In genomic region chr10:129063877-129064276, GRCh38 we compare ENCODE assay signal across 16 cellular contexts.
DNase-seq lines count a peak whose midpoint lies in the region; ATAC-seq and TF ChIP-seq lines count a peak whose summit lies in the region.
"Had no signal": no experiment of that assay in that cellular context is flagged by ENCODE, and none has a peak within 500 bp of the region (broad histone marks: within the 10 kb centered on the region; RNA-seq: fewer than 3 reads in every experiment).

No MANE protein-coding gene starts in this region.

- no peak overlapping the region for H3K4me3 ChIP-seq in H7 (ENCODE audit: insufficient read depth, low read depth, low read length)
- H3K4me3 ChIP-seq in colonic mucosa: no peak overlapping the region

- H3K4me1 ChIP-seq in colonic mucosa: no peaks in the 10 kb centered on the region
- H3K4me1 ChIP-seq: Caco-2 had no signal

- intact Hi-C loops in activated CD8-positive, alpha-beta T cell treated with anti-CD3 and anti-CD28 coated beads for 36 hours (cut with micrococcal nuclease): no loop called here
- intact Hi-C loops in colonic mucosa (cut with DNase I) (no loop called here), left colon (cut with DNase I, micrococcal nuclease) (no loop called here)

- no peak overlapping the region for H3K27ac Mint-ChIP-seq in activated CD8-positive, alpha-beta T cell treated with anti-CD3 and anti-CD28 coated beads, Interleukin-2, amount 10 ng/mL, durations not matched to agents 7 days and 5 days
- H3K27ac Mint-ChIP-seq in activated CD8-positive, alpha-beta T cell treated with anti-CD3 and anti-CD28 coated beads for 36 hours: no peak overlapping the region
- H3K27ac Mint-ChIP-seq: CD8-positive, alpha-beta T cell had no signal

- DNase-seq in activated CD8-positive, alpha-beta T cell treated with anti-CD3 and anti-CD28 coated beads, Interleukin-2, amount 10 ng/mL, durations not matched to agents 7 days and 5 days: peak; percentile 11
- no peak for DNase-seq in activated CD8-positive, alpha-beta T cell treated with anti-CD3 and anti-CD28 coated beads for 36 hours
- DNase-seq in H7: peak; percentile 13
- DNase-seq in colonic mucosa: peak; percentile 0
- peak; percentile 18 for DNase-seq in islet precursor cell
- no peak for DNase-seq in left colon
- DNase-seq in DMS79 (lab: John Stamatoyannopoulos, UW): no peak
- DNase-seq: C1 segment of cervical spinal cord; Caco-2; CD8-positive, alpha-beta T cell; DMS153; EL; GDM1; GOT3; HCEC 1CT had no signal

- H3K27me3 ChIP-seq in H7 (ENCODE audit: control insufficient read depth, insufficient read depth, low read length) (no peaks in the 10 kb centered on the region), colonic mucosa (no peaks in the 10 kb centered on the region)

- no peaks in the 10 kb centered on the region for H3K36me3 ChIP-seq in H7 (replicated peaks; ENCODE audit: control insufficient read depth, insufficient read depth, low read length)
- no peaks in the 10 kb centered on the region for H3K36me3 ChIP-seq in colonic mucosa

- POLR2A ChIA-PET in activated CD8-positive, alpha-beta T cell treated with anti-CD3 and anti-CD28 coated beads, Interleukin-2, amount 10 ng/mL, durations not matched to agents 7 days and 5 days (lab: Charles Lee): no interaction called here
- POLR2A ChIA-PET in activated CD8-positive, alpha-beta T cell treated with anti-CD3 and anti-CD28 coated beads for 36 hours (lab: Charles Lee): no interaction called here

- no peak overlapping the region for H3K27ac ChIP-seq in colonic mucosa

- H3K4me1 Mint-ChIP-seq in activated CD8-positive, alpha-beta T cell treated with anti-CD3 and anti-CD28 coated beads, Interleukin-2, amount 10 ng/mL, durations not matched to agents 7 days and 5 days (ENCODE audit: low read depth): peaks cover 4% of the 10 kb centered on the region
- H3K4me1 Mint-ChIP-seq in activated CD8-positive, alpha-beta T cell treated with anti-CD3 and anti-CD28 coated beads for 36 hours (ENCODE audit: low read depth): peaks cover 5% of the 10 kb centered on the region

- peaks cover 42% of the 10 kb centered on the region for H3K27me3 Mint-ChIP-seq in activated CD8-positive, alpha-beta T cell treated with anti-CD3 and anti-CD28 coated beads, Interleukin-2, amount 10 ng/mL, durations not matched to agents 7 days and 5 days (ENCODE audit: low read depth)
- peaks cover 2% of the 10 kb centered on the region for H3K27me3 Mint-ChIP-seq in activated CD8-positive, alpha-beta T cell treated with anti-CD3 and anti-CD28 coated beads for 36 hours

- no peak overlapping the region for H3K9ac ChIP-seq in colonic mucosa (ENCODE audit: low read depth in 2 of 2, low read length in 2 of 2)

- H3K4me3 Mint-ChIP-seq in activated CD8-positive, alpha-beta T cell treated with anti-CD3 and anti-CD28 coated beads, Interleukin-2, amount 10 ng/mL, durations not matched to agents 7 days and 5 days: no peak overlapping the region
- no peak overlapping the region for H3K4me3 Mint-ChIP-seq in activated CD8-positive, alpha-beta T cell treated with anti-CD3 and anti-CD28 coated beads for 36 hours
- H3K4me3 Mint-ChIP-seq: CD8-positive, alpha-beta T cell had no signal

- CTCF ChIA-PET in activated CD8-positive, alpha-beta T cell treated with anti-CD3 and anti-CD28 coated beads, Interleukin-2, amount 10 ng/mL, durations not matched to agents 7 days and 5 days (lab: Charles Lee): no interaction called here
- CTCF ChIA-PET in activated CD8-positive, alpha-beta T cell treated with anti-CD3 and anti-CD28 coated beads for 36 hours (lab: Charles Lee): no interaction called here

- TF ChIP-seq CTCF in activated CD8-positive, alpha-beta T cell treated with anti-CD3 and anti-CD28 coated beads for 36 hours (IDR thresholded peaks at IDR 0.05): no peak
- TF ChIP-seq CTCF in colonic mucosa (IDR thresholded peaks at IDR 0.05): no peak

- no peaks in the 10 kb centered on the region for H3K36me3 Mint-ChIP-seq in activated CD8-positive, alpha-beta T cell treated with anti-CD3 and anti-CD28 coated beads, Interleukin-2, amount 10 ng/mL, durations not matched to agents 7 days and 5 days (ENCODE audit: low read depth)
- H3K36me3 Mint-ChIP-seq in activated CD8-positive, alpha-beta T cell treated with anti-CD3 and anti-CD28 coated beads for 36 hours (ENCODE audit: low read depth): no peaks in the 10 kb centered on the region
- H3K36me3 Mint-ChIP-seq: CD8-positive, alpha-beta T cell had no signal

- no peaks in the 10 kb centered on the region for H3K9me3 Mint-ChIP-seq in activated CD8-positive, alpha-beta T cell treated with anti-CD3 and anti-CD28 coated beads, Interleukin-2, amount 10 ng/mL, durations not matched to agents 7 days and 5 days (ENCODE audit: insufficient read depth)
- H3K9me3 Mint-ChIP-seq in activated CD8-positive, alpha-beta T cell treated with anti-CD3 and anti-CD28 coated beads for 36 hours: no peaks in the 10 kb centered on the region
- H3K9me3 Mint-ChIP-seq: CD8-positive, alpha-beta T cell had no signal

- no peak for ATAC-seq in activated CD8-positive, alpha-beta T cell treated with anti-CD3 and anti-CD28 coated beads, Interleukin-2, amount 10 ng/mL, durations not matched to agents 7 days and 5 days
- ATAC-seq in activated CD8-positive, alpha-beta T cell treated with anti-CD3 and anti-CD28 coated beads for 36 hours: no peak
- ATAC-seq in GM18858 (IDR thresholded peaks at IDR 0.05; ENCODE audit: unreplicated experiment) (no peak), left colon (no peak)
- ATAC-seq: CD8-positive, alpha-beta T cell had no signal

- no peaks in the 10 kb centered on the region for H3K9me3 ChIP-seq in colonic mucosa
- H3K9me3 ChIP-seq: Caco-2 had no signal

Comparison
In these comparisons a context has a peak if more than half of its experiments do, and no peak if none do; other contexts are left out.
1. DNase-seq: peak in activated CD8-positive, alpha-beta T cell treated with anti-CD3 and anti-CD28 coated beads, Interleukin-2, amount 10 ng/mL, durations not matched to agents 7 days and 5 days (single experiment), H7 (single experiment), colonic mucosa (single experiment) and islet precursor cell (single experiment); none in activated CD8-positive, alpha-beta T cell treated with anti-CD3 and anti-CD28 coated beads for 36 hours (single experiment), left colon (0 of 2) and DMS79 (single experiment).